Comparison of ENCODE assay signal across 9 cellular contexts in genomic region chr11:105069749-105070148, GRCh38. TPM values are rescaled to one million over a fixed set of nuclear protein-coding genes. Genes with fewer than 3 reads are reported as not detected.
DNase-seq lines count a peak whose midpoint lies in the region; ATAC-seq, FAIRE-seq and TF ChIP-seq lines count a peak whose summit lies in the region.
"Not testable (repeated sequence)": the region's sequence is repeated elsewhere in the genome, so short reads cannot be mapped to it uniquely, and the experiment has no call there.
"Had no signal": no experiment of that assay in that cellular context is flagged by ENCODE, and none has a peak within 500 bp of the region (broad histone marks: within the 10 kb centered on the region; RNA-seq: fewer than 3 reads in every experiment).

No MANE protein-coding gene starts in this region.

- POLR2A ChIA-PET in activated CD8-positive, alpha-beta T cell treated with anti-CD3 and anti-CD28 coated beads, Interleukin-2, amount 10 ng/mL, durations not matched to agents 7 days and 5 days (lab: Charles Lee): not testable (repeated sequence)

- H3K4me1 ChIP-seq in keratinocyte (ENCODE audit: control insufficient read depth, extremely low read depth, insufficient read depth, low read length): peaks cover 11% of the 10 kb centered on the region

- H3K27me3 Mint-ChIP-seq in T-helper 17 cell; activated CD8-positive, alpha-beta T cell treated with anti-CD3 and anti-CD28 coated beads, Interleukin-2, amount 10 ng/mL, durations not matched to agents 7 days and 5 days (ENCODE audit: low read depth); activated T-helper 17 cell treated with anti-CD3 and anti-CD28 coated beads, Interleukin-2, amount 50 U/mL, for 72 hours; central memory CD8-positive, alpha-beta T cell: not testable (repeated sequence)

- not testable (repeated sequence) for H3K9me3 Mint-ChIP-seq in activated CD8-positive, alpha-beta T cell treated with anti-CD3 and anti-CD28 coated beads, Interleukin-2, amount 10 ng/mL, durations not matched to agents 7 days and 5 days (ENCODE audit: insufficient read depth); activated T-helper 17 cell treated with anti-CD3 and anti-CD28 coated beads, Interleukin-2, amount 50 U/mL, for 72 hours; central memory CD8-positive, alpha-beta T cell

- DNase-seq in A172 (ENCODE audit: low spot score): peak; percentile 30
- DNase-seq in H54 (ENCODE audit: insufficient read length, low spot score); T-helper 17 cell; activated CD8-positive, alpha-beta T cell treated with anti-CD3 and anti-CD28 coated beads, Interleukin-2, amount 10 ng/mL, durations not matched to agents 7 days and 5 days; central memory CD8-positive, alpha-beta T cell (ENCODE audit: low spot score in 2 of 2); keratinocyte (ENCODE audit: low read depth, low spot score): not testable (repeated sequence)

- not testable (repeated sequence) for H3K4me3 ChIP-seq in keratinocyte (ENCODE audit: control insufficient read depth in 2 of 3, extremely low read depth in 1 of 3, insufficient read depth in 2 of 3, low read depth in 1 of 3, low read length in 3 of 3)

- TF ChIP-seq POLR2A in H54 (IDR thresholded peaks at IDR 0.05; ENCODE audit: low read depth, low read length): not testable (repeated sequence)

- dilution Hi-C loops in keratinocyte (cut with MboI; ENCODE audit: extremely low pct_ligation_motif_present, low sequenced_read_pairs): not testable (repeated sequence)

- H3K27me3 ChIP-seq in keratinocyte (ENCODE audit: control insufficient read depth, extremely low read depth, insufficient read depth, low read length): not testable (repeated sequence)

- not testable (repeated sequence) for H3K79me2 ChIP-seq in keratinocyte (ENCODE audit: control insufficient read depth, insufficient read depth, low read length)

- not testable (repeated sequence) for H3K9me3 ChIP-seq in T-helper 17 cell (ENCODE audit: control insufficient read depth, low read length, poor library complexity, severe bottlenecking); keratinocyte (ENCODE audit: control insufficient read depth, low read depth, low read length)

- FAIRE-seq in H54 (lab: Jason Lieb, UNC): peak; percentile 66
- peak; percentile 66 for FAIRE-seq in keratinocyte (lab: Jason Lieb, UNC)

- ATAC-seq in T-helper 17 cell: peak; percentile 71
- peak; percentile 51 for ATAC-seq in activated CD8-positive, alpha-beta T cell treated with anti-CD3 and anti-CD28 coated beads, Interleukin-2, amount 10 ng/mL, durations not matched to agents 7 days and 5 days
- peak; percentile 74 for ATAC-seq in activated T-helper 17 cell treated with anti-CD3 and anti-CD28 coated beads, Interleukin-2, amount 50 U/mL, for 72 hours (replicated peaks)
- ATAC-seq in central memory CD8-positive, alpha-beta T cell (replicated peaks; ENCODE audit: extremely low read depth, poor library complexity, severe bottlenecking): peak; percentile 32

- not testable (repeated sequence) for H3K27ac ChIP-seq in keratinocyte (ENCODE audit: control insufficient read depth, insufficient read depth, low read length)

- H3K27ac Mint-ChIP-seq in T-helper 17 cell: peak overlapping the region; percentile 93
- H3K27ac Mint-ChIP-seq in activated CD8-positive, alpha-beta T cell treated with anti-CD3 and anti-CD28 coated beads, Interleukin-2, amount 10 ng/mL, durations not matched to agents 7 days and 5 days; activated T-helper 17 cell treated with anti-CD3 and anti-CD28 coated beads, Interleukin-2, amount 50 U/mL, for 72 hours; central memory CD8-positive, alpha-beta T cell (ENCODE audit: low read depth): not testable (repeated sequence)

- H3K4me3 Mint-ChIP-seq in T-helper 17 cell: peak overlapping the region; percentile 93
- H3K4me3 Mint-ChIP-seq in activated CD8-positive, alpha-beta T cell treated with anti-CD3 and anti-CD28 coated beads, Interleukin-2, amount 10 ng/mL, durations not matched to agents 7 days and 5 days; central memory CD8-positive, alpha-beta T cell: not testable (repeated sequence)
- H3K4me3 Mint-ChIP-seq in activated T-helper 17 cell treated with anti-CD3 and anti-CD28 coated beads, Interleukin-2, amount 50 U/mL, for 72 hours: peak overlapping the region; percentile 63

- H3K4me1 Mint-ChIP-seq in T-helper 17 cell: peaks cover 29% of the 10 kb centered on the region
- H3K4me1 Mint-ChIP-seq in activated CD8-positive, alpha-beta T cell treated with anti-CD3 and anti-CD28 coated beads, Interleukin-2, amount 10 ng/mL, durations not matched to agents 7 days and 5 days (ENCODE audit: low read depth): peaks cover 17% of the 10 kb centered on the region
- H3K4me1 Mint-ChIP-seq in activated T-helper 17 cell treated with anti-CD3 and anti-CD28 coated beads, Interleukin-2, amount 50 U/mL, for 72 hours: peaks cover 16% of the 10 kb centered on the region
- peaks cover 16% of the 10 kb centered on the region for H3K4me1 Mint-ChIP-seq in central memory CD8-positive, alpha-beta T cell

- H2AFZ ChIP-seq in keratinocyte (ENCODE audit: control insufficient read depth, low read length): not testable (repeated sequence)

- H3K4me2 ChIP-seq in keratinocyte (ENCODE audit: control insufficient read depth, extremely low read depth, insufficient read depth, low read depth, low read length): not testable (repeated sequence)

- not testable (repeated sequence) for H4K20me1 ChIP-seq in keratinocyte (ENCODE audit: control insufficient read depth, extremely low read depth, insufficient read depth, low read length)

- not testable (repeated sequence) for H3K9me1 ChIP-seq in keratinocyte (ENCODE audit: control insufficient read depth, extremely low read depth, insufficient read depth, low read length)

- TF ChIP-seq CTCF in keratinocyte (optimal IDR thresholded peaks at IDR 0.05 in 1 of 3, IDR thresholded peaks at IDR 0.05 in 1 of 3, conservative IDR thresholded peaks at IDR 0.05 in 1 of 3; ENCODE audit: extremely low read depth in 1 of 3, insufficient read depth in 2 of 3, low read length in 3 of 3): not testable (repeated sequence)

- not testable (repeated sequence) for H3K9ac ChIP-seq in keratinocyte (ENCODE audit: control insufficient read depth, extremely low read depth, insufficient read depth, low read length)

- H3K36me3 ChIP-seq in keratinocyte (ENCODE audit: control insufficient read depth in 2 of 2, extremely low read depth in 1 of 2, insufficient read depth in 2 of 2, low read length in 2 of 2): not testable (repeated sequence)

- H3K36me3 Mint-ChIP-seq in T-helper 17 cell (ENCODE audit: low read depth); activated CD8-positive, alpha-beta T cell treated with anti-CD3 and anti-CD28 coated beads, Interleukin-2, amount 10 ng/mL, durations not matched to agents 7 days and 5 days (ENCODE audit: low read depth); activated T-helper 17 cell treated with anti-CD3 and anti-CD28 coated beads, Interleukin-2, amount 50 U/mL, for 72 hours (ENCODE audit: low read depth); central memory CD8-positive, alpha-beta T cell (ENCODE audit: insufficient read depth): not testable (repeated sequence)

- CTCF ChIA-PET in activated CD8-positive, alpha-beta T cell treated with anti-CD3 and anti-CD28 coated beads, Interleukin-2, amount 10 ng/mL, durations not matched to agents 7 days and 5 days (lab: Charles Lee): not testable (repeated sequence)

RNA-seq across cellular contexts. Expression of gene CARD16, which starts 24.6 kb away (rescaled TPM):
- total RNA-seq in A172 (2014; rRNA removed; shearing (Covaris generic)): 16.1 and 26.8 TPM in 2 replicates
- 10 to 100 TPM; 49.1 to 55.4 TPM for total RNA-seq in T-helper 17 cell
- 10 to 100 TPM; 70.8 to 73.9 TPM for total RNA-seq in activated CD8-positive, alpha-beta T cell treated with anti-CD3 and anti-CD28 coated beads, Interleukin-2, amount 10 ng/mL, durations not matched to agents 7 days and 5 days
- 10 to 100 TPM in 1 of 2 donors, 1 to 10 TPM in 1; 8.8 to 25.7 TPM for total RNA-seq in activated T-helper 17 cell treated with anti-CD3 and anti-CD28 coated beads, Interleukin-2, amount 50 U/mL, for 72 hours
- 11.9 to 16.6 TPM (median 13.4 TPM) in 3 replicates for polyA plus RNA-seq in keratinocyte
- polyA plus RNA-seq in keratinocyte (2011; ENCODE audit: low read depth): 0.86 TPM
- polyA plus RNA-seq in keratinocyte (2011; cell fraction: cytosol; rRNA removed): 16.0 and 23.4 TPM in 2 replicates
- polyA plus RNA-seq in keratinocyte (2011; cell fraction: nucleus; rRNA removed): 5.0 and 7.2 TPM in 2 replicates
- polyA plus RNA-seq in keratinocyte (2012; ENCODE audit: low replicate concordance): 3.2 and 14.3 TPM in 2 replicates
- 2.1 to 5.2 TPM in 2 of 3 replicates, not detected in the other for polyA minus RNA-seq in keratinocyte
- 3.5 TPM for polyA minus RNA-seq in keratinocyte (2011; cell fraction: cytosol; rRNA and poly(A)+ RNA removed)
- 0.84 and 1.9 TPM in 2 replicates for polyA minus RNA-seq in keratinocyte (2011; cell fraction: nucleus; rRNA and poly(A)+ RNA removed)
- total RNA-seq: GM23248, H7 had no signal
- polyA plus RNA-seq: GM23248 had no signal

RNA-seq across cellular contexts. Expression of gene CASP1, which starts 34.8 kb away (rescaled TPM):
- total RNA-seq in A172 (2014; rRNA removed; shearing (Covaris generic)): 3.1 and 5.1 TPM in 2 replicates
- total RNA-seq in T-helper 17 cell: 10 to 100 TPM; 52.9 to 66.7 TPM
- 10 to 100 TPM; 87.6 to 97.8 TPM for total RNA-seq in activated CD8-positive, alpha-beta T cell treated with anti-CD3 and anti-CD28 coated beads, Interleukin-2, amount 10 ng/mL, durations not matched to agents 7 days and 5 days
- total RNA-seq in activated T-helper 17 cell treated with anti-CD3 and anti-CD28 coated beads, Interleukin-2, amount 50 U/mL, for 72 hours: 10 to 100 TPM; 39.5 to 59.9 TPM
- 30.7 to 69.1 TPM (median 56.0 TPM) in 3 replicates for polyA plus RNA-seq in keratinocyte
- 122 TPM for polyA plus RNA-seq in keratinocyte (2011; ENCODE audit: low read depth)
- 43.6 and 54.5 TPM in 2 replicates for polyA plus RNA-seq in keratinocyte (2011; cell fraction: cytosol; rRNA removed)
- 43.5 and 50.7 TPM in 2 replicates for polyA plus RNA-seq in keratinocyte (2011; cell fraction: nucleus; rRNA removed)
- 68.6 and 117 TPM in 2 replicates for polyA plus RNA-seq in keratinocyte (2012; ENCODE audit: low replicate concordance)
- polyA minus RNA-seq in keratinocyte: 1.2 to 38.5 TPM (median 23.0 TPM) in 3 replicates
- 27.4 TPM for polyA minus RNA-seq in keratinocyte (2011; cell fraction: cytosol; rRNA and poly(A)+ RNA removed)
- 13.1 and 18.5 TPM in 2 replicates for polyA minus RNA-seq in keratinocyte (2011; cell fraction: nucleus; rRNA and poly(A)+ RNA removed)
- total RNA-seq: H7 had no signal

RNA-seq across cellular contexts. Expression of gene CASP5, which starts 46.8 kb away (rescaled TPM):
- total RNA-seq in A172 (2014; rRNA removed; shearing (Covaris generic)): not detected in 2 replicates
- not detected for total RNA-seq in T-helper 17 cell
- not detected for total RNA-seq in activated CD8-positive, alpha-beta T cell treated with anti-CD3 and anti-CD28 coated beads, Interleukin-2, amount 10 ng/mL, durations not matched to agents 7 days and 5 days
- not detected for total RNA-seq in activated T-helper 17 cell treated with anti-CD3 and anti-CD28 coated beads, Interleukin-2, amount 50 U/mL, for 72 hours
- 0.15 TPM in 1 of 3 replicates, not detected in the others for polyA plus RNA-seq in keratinocyte
- polyA plus RNA-seq in keratinocyte (2011; ENCODE audit: low read depth): not detected
- polyA plus RNA-seq in keratinocyte (2011; cell fraction: cytosol; rRNA removed): not detected in 2 replicates
- 0.51 and 0.87 TPM in 2 replicates for polyA plus RNA-seq in keratinocyte (2011; cell fraction: nucleus; rRNA removed)
- 0.39 TPM in 1 of 2 replicates, not detected in the other for polyA plus RNA-seq in keratinocyte (2012; ENCODE audit: low replicate concordance)
- not detected in 3 replicates for polyA minus RNA-seq in keratinocyte
- polyA minus RNA-seq in keratinocyte (2011; cell fraction: cytosol; rRNA and poly(A)+ RNA removed): not detected
- polyA minus RNA-seq in keratinocyte (2011; cell fraction: nucleus; rRNA and poly(A)+ RNA removed): not detected in 2 replicates
- total RNA-seq: GM23248, H7 had no signal
- polyA plus RNA-seq: GM23248 had no signal
